In genomic region chr4:55546633-55547460, GRCh38 we compare ENCODE assay signal across 8 cellular contexts. TPM values are rescaled to one million over a fixed set of nuclear protein-coding genes. Genes with fewer than 3 reads are reported as not detected.
DNase-seq lines count a peak whose midpoint lies in the region; ATAC-seq and TF ChIP-seq lines count a peak whose summit lies in the region.

TSS of gene CLOCK (minus strand) at chr4:55546909. CDS start at chr4:55482785, 64,124 bp downstream.

- DNase-seq in GDM1 (lab: John Stamatoyannopoulos, UW) (peak; percentile 64), H7 (peak; percentile 90), SHP77 (lab: John Stamatoyannopoulos, UW) (peak; percentile 89 to 97), foreskin keratinocyte (peak; percentile 69 to 85)
- peak; percentile 71 for DNase-seq in activated gamma-delta T cell treated with anti-CD3 and anti-CD28 coated beads, Interleukin-2, amount 50 U/mL, for 16 hours (ENCODE audit: low read depth)

- TF ChIP-seq CTCF in Loucy (conservative IDR thresholded peaks at IDR 0.05; ENCODE audit: low read length), result peak; percentile 45
- TF ChIP-seq CTCF in foreskin keratinocyte (conservative IDR thresholded peaks at IDR 0.05), result peak; percentile 69

- ATAC-seq in foreskin keratinocyte, result peak; percentile 58

- H3K9me3 ChIP-seq in Loucy (ENCODE audit: insufficient read depth, low read depth, low read length), result no peaks in the 10 kb centered on the region
- no peaks in the 10 kb centered on the region for H3K9me3 ChIP-seq in neuron (ENCODE audit: low read length)
- H3K9me3 ChIP-seq in subcutaneous abdominal adipose tissue (ENCODE audit: control insufficient read depth in 5 of 5, low read length in 5 of 5), result no peaks in the 10 kb centered on the region

- H3K4me1 ChIP-seq in Loucy (ENCODE audit: insufficient read depth, low read length, poor library complexity, severe bottlenecking) (peaks cover 22% of the 10 kb centered on the region), foreskin keratinocyte (peaks cover 32% of the 10 kb centered on the region), neuron (ENCODE audit: insufficient read depth, low read length) (peaks cover 18% of the 10 kb centered on the region), subcutaneous abdominal adipose tissue (ENCODE audit: control insufficient read depth in 5 of 5, insufficient read depth in 5 of 5, low read length in 5 of 5) (peaks cover 0 to 26% (median 18%) of the 10 kb centered on the region in 5 donors)

- peaks cover 6% of the 10 kb centered on the region for H3F3A ChIP-seq in Loucy (ENCODE audit: low read depth)

- H3K27me3 ChIP-seq in H7 (ENCODE audit: control insufficient read depth, insufficient read depth, low read length), result no peaks in the 10 kb centered on the region
- no peaks in the 10 kb centered on the region for H3K27me3 ChIP-seq in Loucy (ENCODE audit: insufficient read depth, low read length, poor library complexity, severe bottlenecking)
- H3K27me3 ChIP-seq in foreskin keratinocyte, result no peaks in the 10 kb centered on the region
- H3K27me3 ChIP-seq in neuron (ENCODE audit: insufficient read depth, low read length), result no peaks in the 10 kb centered on the region
- H3K27me3 ChIP-seq in subcutaneous abdominal adipose tissue (ENCODE audit: control insufficient read depth in 5 of 5, insufficient read depth in 4 of 5, low read length in 5 of 5), result no peaks in the 10 kb centered on the region

- H2AFZ ChIP-seq in Loucy (ENCODE audit: low read length), result peak within 1 kb of the TSS; percentile 91
- peak within 1 kb of the TSS; percentile 78 for H2AFZ ChIP-seq in neuron (ENCODE audit: low read depth, low read length)

- H3K9me2 ChIP-seq in Loucy (replicated peaks; ENCODE audit: low read depth, low read length), result no peaks in the 10 kb centered on the region

- H3K4me3 ChIP-seq in H7 (ENCODE audit: insufficient read depth, low read depth, low read length), result peak within 1 kb of the TSS; percentile 92
- peak within 1 kb of the TSS; percentile 93 for H3K4me3 ChIP-seq in Loucy (ENCODE audit: low read length, poor library complexity, severe bottlenecking)
- peak within 1 kb of the TSS; percentile 73 for H3K4me3 ChIP-seq in neuron (ENCODE audit: low read length)
- peak within 1 kb of the TSS; percentile 64 to 92 (median 79) for H3K4me3 ChIP-seq in subcutaneous abdominal adipose tissue (ENCODE audit: low read depth in 1 of 5, low read length in 5 of 5)

- H4K20me1 ChIP-seq in Loucy (ENCODE audit: insufficient read depth, low read length, poor library complexity, severe bottlenecking), result no peaks in the 10 kb centered on the region

- H3K27ac ChIP-seq in foreskin keratinocyte (peak within 1 kb of the TSS; percentile 90), subcutaneous abdominal adipose tissue (ENCODE audit: low read depth, low read length) (peak within 1 kb of the TSS; percentile 85)

- no peaks in the 10 kb centered on the region for H3K79me2 ChIP-seq in Loucy (ENCODE audit: insufficient read depth, low read length)

- H3K9ac ChIP-seq in Loucy (ENCODE audit: low read depth, low read length, poor library complexity, severe bottlenecking) (peak within 1 kb of the TSS; percentile 77), subcutaneous abdominal adipose tissue (ENCODE audit: low read length in 5 of 5) (peak within 1 kb of the TSS; percentile 81 to 90 (median 82))

- peak within 1 kb of the TSS; percentile 95 for H3K4me2 ChIP-seq in Loucy (ENCODE audit: low read depth, low read length, poor library complexity, severe bottlenecking)

- H3K36me3 ChIP-seq in H7 (replicated peaks; ENCODE audit: control insufficient read depth, insufficient read depth, low read length) (no peaks in the 10 kb centered on the region), Loucy (ENCODE audit: insufficient read depth, low read length) (no peaks in the 10 kb centered on the region), neuron (ENCODE audit: insufficient read depth, low read length) (no peaks in the 10 kb centered on the region), subcutaneous abdominal adipose tissue (ENCODE audit: control insufficient read depth in 5 of 5, insufficient read depth in 5 of 5, low read length in 5 of 5) (no peaks in the 10 kb centered on the region)

RNA-seq across cellular contexts. Expression of gene CLOCK, which starts in this region (rescaled TPM):
- total RNA-seq in H7 (2014; rRNA removed; shearing (Covaris generic)), result 15.9 and 29.2 TPM in 2 replicates
- total RNA-seq in foreskin keratinocyte, result 30.2 and 30.9 TPM in 2 replicates
- 4.6 and 5.4 TPM in 2 replicates for polyA plus RNA-seq in foreskin keratinocyte

Comparison
In these comparisons a context has a peak if more than half of its experiments do, and no peak if none do; other contexts are left out.
1. Peak in every context shown above with its lines: DNase-seq, ATAC-seq, H3K4me3 ChIP-seq and H3K27ac ChIP-seq.